ENCODE assay signal across 1 cellular context in the genomic region with DNA sequence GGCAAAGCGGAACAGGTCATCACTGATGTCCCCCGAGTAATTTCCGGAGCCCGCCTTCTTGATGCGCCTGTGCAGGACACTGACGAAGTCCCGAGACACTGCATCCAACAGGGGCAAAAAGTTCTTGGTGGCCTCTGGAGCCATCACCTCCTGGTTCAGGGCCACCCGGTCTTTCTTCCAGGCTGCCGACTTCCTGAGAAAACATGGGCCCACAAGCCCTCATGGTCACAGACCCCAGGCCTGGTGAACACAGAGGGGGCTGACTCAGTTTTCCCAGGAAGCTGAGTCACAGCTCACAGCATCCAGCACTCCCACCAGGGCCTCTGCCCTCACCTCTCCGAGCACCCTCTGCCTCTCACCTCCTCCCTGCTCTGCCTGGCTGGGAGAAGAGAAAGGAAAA.
TF ChIP-seq lines count a peak whose summit lies in the region.

No MANE protein-coding gene starts in this region.

TF ChIP-seq in SK-N-SH treated with all-trans-retinoic acid at 6 μM for 48 hours, 23 proteins besides CTCF, POLR2A, EP300 and RAD21 (continued from another document):
- TF ChIP-seq, protein P1, sequence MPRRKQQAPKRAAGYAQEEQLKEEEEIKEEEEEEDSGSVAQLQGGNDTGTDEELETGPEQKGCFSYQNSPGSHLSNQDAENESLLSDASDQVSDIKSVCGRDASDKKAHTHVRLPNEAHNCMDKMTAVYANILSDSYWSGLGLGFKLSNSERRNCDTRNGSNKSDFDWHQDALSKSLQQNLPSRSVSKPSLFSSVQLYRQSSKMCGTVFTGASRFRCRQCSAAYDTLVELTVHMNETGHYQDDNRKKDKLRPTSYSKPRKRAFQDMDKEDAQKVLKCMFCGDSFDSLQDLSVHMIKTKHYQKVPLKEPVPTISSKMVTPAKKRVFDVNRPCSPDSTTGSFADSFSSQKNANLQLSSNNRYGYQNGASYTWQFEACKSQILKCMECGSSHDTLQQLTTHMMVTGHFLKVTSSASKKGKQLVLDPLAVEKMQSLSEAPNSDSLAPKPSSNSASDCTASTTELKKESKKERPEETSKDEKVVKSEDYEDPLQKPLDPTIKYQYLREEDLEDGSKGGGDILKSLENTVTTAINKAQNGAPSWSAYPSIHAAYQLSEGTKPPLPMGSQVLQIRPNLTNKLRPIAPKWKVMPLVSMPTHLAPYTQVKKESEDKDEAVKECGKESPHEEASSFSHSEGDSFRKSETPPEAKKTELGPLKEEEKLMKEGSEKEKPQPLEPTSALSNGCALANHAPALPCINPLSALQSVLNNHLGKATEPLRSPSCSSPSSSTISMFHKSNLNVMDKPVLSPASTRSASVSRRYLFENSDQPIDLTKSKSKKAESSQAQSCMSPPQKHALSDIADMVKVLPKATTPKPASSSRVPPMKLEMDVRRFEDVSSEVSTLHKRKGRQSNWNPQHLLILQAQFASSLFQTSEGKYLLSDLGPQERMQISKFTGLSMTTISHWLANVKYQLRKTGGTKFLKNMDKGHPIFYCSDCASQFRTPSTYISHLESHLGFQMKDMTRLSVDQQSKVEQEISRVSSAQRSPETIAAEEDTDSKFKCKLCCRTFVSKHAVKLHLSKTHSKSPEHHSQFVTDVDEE (CRISPR knock-in tag; IDR thresholded peaks at IDR 0.05): no peak
- no peak for TF ChIP-seq PPARA (CRISPR knock-in tag; IDR thresholded peaks at IDR 0.05; ENCODE audit: borderline replicate concordance)
- TF ChIP-seq ZNF8 (CRISPR knock-in tag; IDR thresholded peaks at IDR 0.05): no peak
- no peak for TF ChIP-seq ISL1 (CRISPR knock-in tag; IDR thresholded peaks at IDR 0.05)
- no peak for TF ChIP-seq RARB (CRISPR knock-in tag; IDR thresholded peaks at IDR 0.05)
- TF ChIP-seq ZC3H10 (CRISPR knock-in tag; IDR thresholded peaks at IDR 0.05): no peak
- TF ChIP-seq, protein P2, sequence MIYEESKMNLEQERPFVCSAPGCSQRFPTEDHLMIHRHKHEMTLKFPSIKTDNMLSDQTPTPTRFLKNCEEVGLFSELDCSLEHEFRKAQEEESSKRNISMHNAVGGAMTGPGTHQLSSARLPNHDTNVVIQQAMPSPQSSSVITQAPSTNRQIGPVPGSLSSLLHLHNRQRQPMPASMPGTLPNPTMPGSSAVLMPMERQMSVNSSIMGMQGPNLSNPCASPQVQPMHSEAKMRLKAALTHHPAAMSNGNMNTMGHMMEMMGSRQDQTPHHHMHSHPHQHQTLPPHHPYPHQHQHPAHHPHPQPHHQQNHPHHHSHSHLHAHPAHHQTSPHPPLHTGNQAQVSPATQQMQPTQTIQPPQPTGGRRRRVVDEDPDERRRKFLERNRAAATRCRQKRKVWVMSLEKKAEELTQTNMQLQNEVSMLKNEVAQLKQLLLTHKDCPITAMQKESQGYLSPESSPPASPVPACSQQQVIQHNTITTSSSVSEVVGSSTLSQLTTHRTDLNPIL (CRISPR knock-in tag; IDR thresholded peaks at IDR 0.05; ENCODE audit: low read depth): no peak
- no peak for TF ChIP-seq ARNTL (CRISPR knock-in tag; IDR thresholded peaks at IDR 0.05; ENCODE audit: borderline replicate concordance, low read depth)
